Comparison of ENCODE assay signal across 10 cellular contexts in genomic region chr2:196241175-196241574, GRCh38.
DNase-seq lines count a peak whose midpoint lies in the region; ATAC-seq and TF ChIP-seq lines count a peak whose summit lies in the region.
"Had no signal": no experiment of that assay in that cellular context is flagged by ENCODE, and none has a peak within 500 bp of the region (broad histone marks: within the 10 kb centered on the region; RNA-seq: fewer than 3 reads in every experiment).

No MANE protein-coding gene starts in this region.

- no peak for DNase-seq in CD4-positive, alpha-beta memory T cell
- DNase-seq in activated naive CD8-positive, alpha-beta T cell treated with anti-CD3 and anti-CD28 coated beads for 36 hours = peak; percentile 21
- DNase-seq in natural killer cell (no peak), GM19238 (ENCODE audit: insufficient read length, low spot score) (no peak), glutamatergic neuron (no peak), NCI-H1436 treated with DMSO at 0.1 percent for 48 hours (lab: John Stamatoyannopoulos, UW) (no peak)
- DNase-seq in activated CD4-positive, CD25-positive, alpha-beta regulatory T cell (lab: John Stamatoyannopoulos, UW) = no peak
- DNase-seq: Caco-2, NCI-H2171 treated with DMSO at 0.1 percent for 48 hours had no signal

- H3K36me3 Mint-ChIP-seq in CD4-positive, alpha-beta memory T cell = no peaks in the 10 kb centered on the region
- peaks cover 40% of the 10 kb centered on the region for H3K36me3 Mint-ChIP-seq in activated naive CD8-positive, alpha-beta T cell treated with anti-CD3 and anti-CD28 coated beads for 36 hours
- H3K36me3 Mint-ChIP-seq in natural killer cell = no peaks in the 10 kb centered on the region
- peaks cover 17% of the 10 kb centered on the region for H3K36me3 Mint-ChIP-seq in glutamatergic neuron (ENCODE audit: unreplicated experiment)

- peak overlapping the region in 7 of 8 donors; percentile 14 to 86 (median 65) for H3K4me3 Mint-ChIP-seq in CD4-positive, alpha-beta memory T cell
- H3K4me3 Mint-ChIP-seq in activated naive CD8-positive, alpha-beta T cell treated with anti-CD3 and anti-CD28 coated beads for 36 hours = peak overlapping the region; percentile 58
- H3K4me3 Mint-ChIP-seq in natural killer cell (peak overlapping the region; percentile 80), glutamatergic neuron (ENCODE audit: unreplicated experiment) (no peak overlapping the region)

- POLR2A ChIA-PET in CD4-positive, alpha-beta memory T cell (lab: Charles Lee; ENCODE audit: partially characterized antibody) = interaction anchor here (0.8 to 6.9 kb wide), 15 partner anchors 9 to 163 kb away, joined by 3 to 90 read pairs (median 6); partner anchors contain the start of gene STK17B

- H3K27me3 ChIP-seq in CD4-positive, alpha-beta memory T cell (ENCODE audit: insufficient read depth, low read length) = no peaks in the 10 kb centered on the region

- peaks cover 65 to 88% (median 74%) of the 10 kb centered on the region in 4 donors for H3K4me1 Mint-ChIP-seq in CD4-positive, alpha-beta memory T cell
- peaks cover 82% of the 10 kb centered on the region for H3K4me1 Mint-ChIP-seq in activated naive CD8-positive, alpha-beta T cell treated with anti-CD3 and anti-CD28 coated beads for 36 hours
- H3K4me1 Mint-ChIP-seq in natural killer cell (peaks cover 59 to 86% of the 10 kb centered on the region in 2 donors), glutamatergic neuron (ENCODE audit: low read depth, unreplicated experiment) (no peaks in the 10 kb centered on the region)

- H3K9me3 ChIP-seq in CD4-positive, alpha-beta memory T cell (ENCODE audit: control insufficient read depth in 1 of 2, low read length in 2 of 2) = no peaks in the 10 kb centered on the region
- H3K9me3 ChIP-seq: Caco-2 had no signal

- peaks cover 0 to 2% (median 0%) of the 10 kb centered on the region in 8 donors for H3K9me3 Mint-ChIP-seq in CD4-positive, alpha-beta memory T cell
- peaks cover 10% of the 10 kb centered on the region for H3K9me3 Mint-ChIP-seq in activated naive CD8-positive, alpha-beta T cell treated with anti-CD3 and anti-CD28 coated beads for 36 hours
- H3K9me3 Mint-ChIP-seq in natural killer cell = peaks cover 0 to 4% of the 10 kb centered on the region in 2 donors
- H3K9me3 Mint-ChIP-seq in glutamatergic neuron (ENCODE audit: unreplicated experiment) = peaks cover 3% of the 10 kb centered on the region

- peak overlapping the region; percentile 46 for H3K27ac ChIP-seq in CD4-positive, alpha-beta memory T cell (ENCODE audit: low read depth, low read length)

- ATAC-seq in HG03521 (IDR thresholded peaks at IDR 0.05; ENCODE audit: unreplicated experiment) (peak; percentile 21), natural killer cell (no peak)

- no peaks in the 10 kb centered on the region for H3K36me3 ChIP-seq in CD4-positive, alpha-beta memory T cell (ENCODE audit: insufficient read depth, low read length)

- H3K4me3 ChIP-seq in CD4-positive, alpha-beta memory T cell (ENCODE audit: low read length in 2 of 2) = peak overlapping the region in 1 of 2 donors; percentile 10

- intact Hi-C loops in CD4-positive, alpha-beta memory T cell (cut with micrococcal nuclease) = no loop called here
- intact Hi-C loops in natural killer cell (cut with micrococcal nuclease) = loop anchor here (2.0 to 5.0 kb wide), 4 partner anchors 22 to 584 kb away; partner anchors contain the start of gene SLC39A10

- peaks cover 66% of the 10 kb centered on the region for H3K4me1 ChIP-seq in CD4-positive, alpha-beta memory T cell (ENCODE audit: insufficient read depth, low read length)

- CTCF ChIA-PET in CD4-positive, alpha-beta memory T cell (lab: Charles Lee; ENCODE audit: partially characterized antibody) = interaction anchor here (0.9 to 8.7 kb wide), 16 partner anchors 11 to 173 kb away, joined by 3 to 67 read pairs (median 4); partner anchors contain the start of gene DNAH7

- no peaks in the 10 kb centered on the region for H3K27me3 Mint-ChIP-seq in CD4-positive, alpha-beta memory T cell
- H3K27me3 Mint-ChIP-seq in activated naive CD8-positive, alpha-beta T cell treated with anti-CD3 and anti-CD28 coated beads for 36 hours = no peaks in the 10 kb centered on the region
- H3K27me3 Mint-ChIP-seq in natural killer cell (ENCODE audit: low read depth in 2 of 2) = no peaks in the 10 kb centered on the region
- H3K27me3 Mint-ChIP-seq in glutamatergic neuron (ENCODE audit: unreplicated experiment) = peaks cover 7% of the 10 kb centered on the region

- H3K27ac Mint-ChIP-seq in CD4-positive, alpha-beta memory T cell = peak overlapping the region; percentile 93 to 98 (median 96)
- peak overlapping the region; percentile 100 for H3K27ac Mint-ChIP-seq in activated naive CD8-positive, alpha-beta T cell treated with anti-CD3 and anti-CD28 coated beads for 36 hours
- H3K27ac Mint-ChIP-seq in natural killer cell (peak overlapping the region; percentile 97), glutamatergic neuron (ENCODE audit: unreplicated experiment) (no peak overlapping the region)

- TF ChIP-seq CTCF in natural killer cell (IDR thresholded peaks at IDR 0.05) (no peak), glutamatergic neuron (IDR thresholded peaks at IDR 0.05; ENCODE audit: partially characterized antibody, unreplicated experiment) (no peak)
